1 cellular context compared by ENCODE assay signal in the genomic region with DNA sequence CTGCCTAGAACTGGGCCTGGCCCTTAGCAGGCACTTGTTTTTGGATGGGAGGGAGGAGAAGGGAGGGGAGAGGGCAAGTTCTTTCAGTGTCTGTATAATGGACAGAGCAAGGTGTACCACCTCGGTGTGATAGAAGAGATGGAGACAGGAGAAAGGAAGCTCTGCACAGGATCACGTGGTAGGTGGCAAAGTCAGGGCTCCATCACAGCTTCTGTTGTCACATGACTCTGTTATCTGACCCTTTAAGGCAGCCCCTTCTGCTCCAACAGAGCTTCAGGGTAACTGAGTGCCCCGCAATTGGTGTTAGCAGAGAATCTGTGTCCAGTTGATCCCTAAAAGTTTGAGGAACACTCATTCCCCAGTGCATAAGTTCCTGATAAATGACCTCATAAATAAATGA.
TF ChIP-seq lines count a peak whose summit lies in the region.

No MANE protein-coding gene starts in this region.

TF ChIP-seq in K562, 482 proteins besides CTCF, POLR2A, EP300 and RAD21:
- TF ChIP-seq CBFA2T2 (conservative IDR thresholded peaks at IDR 0.05) = peak; percentile 23; the same call in 1 of the 2 replicates
- no peak for TF ChIP-seq SOX6 (IDR thresholded peaks at IDR 0.05)
- TF ChIP-seq MGA (IDR thresholded peaks at IDR 0.05) = peak; percentile 25; the same call in 1 of the 2 replicates
- TF ChIP-seq TFE3 (CRISPR knock-in tag; IDR thresholded peaks at IDR 0.05) = peak; percentile 89
- TF ChIP-seq USF2 (CRISPR knock-in tag; IDR thresholded peaks at IDR 0.05) = peak; percentile 59
- TF ChIP-seq HNRNPLL (IDR thresholded peaks at IDR 0.05; ENCODE audit: low read depth, low read length, poor library complexity, severe bottlenecking) = no peak
- peak; percentile 68; the same call in 1 of the 2 replicates for TF ChIP-seq RAD51 (IDR thresholded peaks at IDR 0.05; ENCODE audit: borderline replicate concordance, low read depth)
TF ChIP-seq in K562: peak in this region for 5.
